ENCODE assay signal across 16 cellular contexts in the genomic region with DNA sequence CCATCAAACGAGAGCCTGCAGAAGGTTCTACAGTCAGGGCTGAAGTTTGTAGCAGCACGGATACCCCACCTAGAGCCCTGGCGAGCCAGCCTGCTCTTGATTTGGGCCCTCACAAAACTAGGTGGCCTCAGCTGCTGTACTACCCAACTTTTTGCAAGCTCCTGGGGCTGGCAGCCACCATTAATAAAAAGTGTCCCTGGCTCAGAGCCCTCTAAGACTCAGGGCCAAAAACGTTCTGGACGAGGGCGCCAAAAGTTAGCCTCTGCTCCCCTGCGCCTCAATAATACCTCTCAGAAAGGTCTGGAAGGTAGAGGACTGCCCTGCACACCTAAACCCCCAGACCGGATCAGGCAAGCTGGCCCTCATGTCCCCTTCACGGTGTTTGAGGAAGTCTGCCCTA. TPM values are rescaled to one million over a fixed set of nuclear protein-coding genes. Genes with fewer than 3 reads are reported as not detected.
DNase-seq lines count a peak whose midpoint lies in the region; ATAC-seq and TF ChIP-seq lines count a peak whose summit lies in the region.
"Had no signal": no experiment of that assay in that cellular context is flagged by ENCODE, and none has a peak within 500 bp of the region (broad histone marks: within the 10 kb centered on the region; RNA-seq: fewer than 3 reads in every experiment).

No MANE protein-coding gene starts in this region.

- H3K4me1 ChIP-seq in right cardiac atrium (ENCODE audit: control insufficient read depth, insufficient read depth, low read length) (no peaks in the 10 kb centered on the region), gastrocnemius medialis (no peaks in the 10 kb centered on the region)

- no peak for DNase-seq in Right ventricle myocardium superior
- no peak for DNase-seq in right cardiac atrium
- DNase-seq in RWPE1 (ENCODE audit: low spot score) = no peak
- no peak for DNase-seq in erythroblast (lab: John Stamatoyannopoulos, UW)
- DNase-seq in NCI-H69 (lab: John Stamatoyannopoulos, UW) = no peak
- no peak for DNase-seq in gastrocnemius medialis
- no peak for DNase-seq in SIG-M5 treated with dmso at 0.1 percent for 504 hours (lab: John Stamatoyannopoulos, UW; ENCODE audit: unreplicated experiment)
- DNase-seq: C1 segment of cervical spinal cord; Calu3; CD4-positive, alpha-beta T cell; DMS 273 treated with DMSO at 0.1 percent for 48 hours; DMS79 had no signal

- H3K4me3 Mint-ChIP-seq in stimulated activated memory B cell treated with anti-CD40 and anti-IgM and Interleukin-4, amounts not matched to agents 10 μg/mL and 1 μg/mL and 100 μg/mL, for 72 hours = no peak overlapping the region
- H3K4me3 Mint-ChIP-seq: B cell; CD4-positive, alpha-beta T cell; GM23338; H9 had no signal

- peak; percentile 52 for ATAC-seq in Right ventricle myocardium superior (ENCODE audit: poor library complexity)
- no peak for ATAC-seq in right cardiac atrium
- ATAC-seq in stimulated activated memory B cell treated with anti-CD40 and anti-IgM and Interleukin-4, amounts not matched to agents 10 μg/mL and 1 μg/mL and 100 μg/mL, for 72 hours = no peak
- ATAC-seq in gastrocnemius medialis = no peak

- H3K27ac Mint-ChIP-seq in stimulated activated memory B cell treated with anti-CD40 and anti-IgM and Interleukin-4, amounts not matched to agents 10 μg/mL and 1 μg/mL and 100 μg/mL, for 72 hours = peak overlapping the region; percentile 9
- H3K27ac Mint-ChIP-seq: B cell; CD4-positive, alpha-beta T cell; GM23338 had no signal

- H3K9me3 ChIP-seq in right cardiac atrium (ENCODE audit: control insufficient read depth, low read length) (no peaks in the 10 kb centered on the region), gastrocnemius medialis (no peaks in the 10 kb centered on the region)

- in situ Hi-C loops in gastrocnemius medialis (cut with MboI; ENCODE audit: low sequenced_read_pairs in 4 of 4) = loop anchor here in 2 of 4 donors (5.0 to 10.0 kb wide), 2 partner anchors 72 to 74 kb away; no protein-coding TSS in a partner anchor

- H3K9me3 Mint-ChIP-seq in stimulated activated memory B cell treated with anti-CD40 and anti-IgM and Interleukin-4, amounts not matched to agents 10 μg/mL and 1 μg/mL and 100 μg/mL, for 72 hours = no peaks in the 10 kb centered on the region
- H3K9me3 Mint-ChIP-seq: CD4-positive, alpha-beta T cell; GM23338; H9 had no signal

- H3K27ac ChIP-seq in right cardiac atrium (ENCODE audit: low read length) (no peak overlapping the region), RWPE1 (peak overlapping the region; percentile 44), gastrocnemius medialis (no peak overlapping the region)

- intact Hi-C loops in Right ventricle myocardium superior (cut with DNase I) = no loop called here
- intact Hi-C loops in right cardiac atrium (cut with DNase I) = loop anchor here in 3 of 4 donors (2.0 to 5.0 kb wide), 2 partner anchors 74 kb away; no protein-coding TSS in a partner anchor
- intact Hi-C loops in gastrocnemius medialis (cut with DNase I; ENCODE audit: low total_unique reads) = no loop called here

- POLR2A ChIA-PET in RWPE1 (lab: Yijun Ruan, JAX; ENCODE audit: low non-redundant PET) = no interaction called here

- CTCF ChIA-PET in RWPE1 (lab: Yijun Ruan, JAX) = interaction anchor here (0.6 to 1.7 kb wide), 4 partner anchors 19 to 204 kb away, joined by 3 to 13 read pairs (median 5); no protein-coding TSS in a partner anchor

- TF ChIP-seq POLR2A in erythroblast (IDR thresholded peaks at IDR 0.05; ENCODE audit: low read length) = peak; percentile 7
- no peak for TF ChIP-seq POLR2A in gastrocnemius medialis (IDR thresholded peaks at IDR 0.05)

- peaks cover 42% of the 10 kb centered on the region for H3K36me3 Mint-ChIP-seq in stimulated activated memory B cell treated with anti-CD40 and anti-IgM and Interleukin-4, amounts not matched to agents 10 μg/mL and 1 μg/mL and 100 μg/mL, for 72 hours

- H3K4me1 Mint-ChIP-seq in stimulated activated memory B cell treated with anti-CD40 and anti-IgM and Interleukin-4, amounts not matched to agents 10 μg/mL and 1 μg/mL and 100 μg/mL, for 72 hours = peaks cover 15% of the 10 kb centered on the region
- H3K4me1 Mint-ChIP-seq: H9 had no signal

- H3K27me3 Mint-ChIP-seq in stimulated activated memory B cell treated with anti-CD40 and anti-IgM and Interleukin-4, amounts not matched to agents 10 μg/mL and 1 μg/mL and 100 μg/mL, for 72 hours = no peaks in the 10 kb centered on the region
- H3K27me3 Mint-ChIP-seq: B cell; CD4-positive, alpha-beta T cell had no signal

- TF ChIP-seq CTCF in RWPE1 (conservative IDR thresholded peaks at IDR 0.05; ENCODE audit: low read depth) (no peak), gastrocnemius medialis (IDR thresholded peaks at IDR 0.05 in 4 of 5, conservative IDR thresholded peaks at IDR 0.05 in 1 of 5) (no peak)

- H3K4me3 ChIP-seq in right cardiac atrium (ENCODE audit: low read length) (no peak overlapping the region), gastrocnemius medialis (no peak overlapping the region)
- H3K4me3 ChIP-seq: GM23338 had no signal

- 77% methylated on average over 9 of the region's 9 CpGs for WGBS in right cardiac atrium

- H3K27me3 ChIP-seq in right cardiac atrium (ENCODE audit: control insufficient read depth, insufficient read depth) (no peaks in the 10 kb centered on the region), gastrocnemius medialis (no peaks in the 10 kb centered on the region)

- no peaks in the 10 kb centered on the region for H3K36me3 ChIP-seq in gastrocnemius medialis

RNA-seq across cellular contexts. Expression of a gene that starts 8.9 kb away (rescaled TPM):
- 359 TPM for total RNA-seq in Right ventricle myocardium superior
- total RNA-seq in right cardiac atrium = 100 to 1,000 TPM; 355 to 443 (median 395) TPM
- polyA plus RNA-seq in right cardiac atrium = 764 TPM
- 100 to 1,000 TPM; 341 to 464 (median 358) TPM for total RNA-seq in gastrocnemius medialis

RNA-seq across cellular contexts. Expression of a gene that starts 13.0 kb away (rescaled TPM):
- total RNA-seq in Right ventricle myocardium superior (37.0 TPM), right cardiac atrium (10 to 100 TPM; 28.9 to 44.3 (median 38.1) TPM), gastrocnemius medialis (10 to 100 TPM; 43.4 to 51.0 (median 46.0) TPM)
- 37.3 TPM for polyA plus RNA-seq in right cardiac atrium

RNA-seq across cellular contexts. Expression of a gene that starts 18.3 kb away (rescaled TPM):
- total RNA-seq in Right ventricle myocardium superior = 0.81 TPM
- 1 to 10 TPM in 1 of 4 donors, under 1 TPM in 3; 0.23 to 1.2 (median 0.40) TPM for total RNA-seq in right cardiac atrium
- polyA plus RNA-seq in right cardiac atrium = 0.11 TPM
- under 1 TPM in 3 of 4 donors, not detected in 1; 0.20 to 0.44 (median 0.24) TPM for total RNA-seq in gastrocnemius medialis

RNA-seq across cellular contexts. Expression of a gene that starts 35.0 kb away (rescaled TPM):
- total RNA-seq in Right ventricle myocardium superior (40.9 TPM), right cardiac atrium (10 to 100 TPM; 30.5 to 48.9 (median 40.0) TPM), gastrocnemius medialis (10 to 100 TPM; 30.5 to 47.9 (median 38.5) TPM)
- polyA plus RNA-seq in right cardiac atrium = 31.3 TPM

RNA-seq across cellular contexts. Expression of a gene that starts 49.7 kb away (rescaled TPM):
- not detected for total RNA-seq in Right ventricle myocardium superior
- total RNA-seq in right cardiac atrium = not detected
- polyA plus RNA-seq in right cardiac atrium = not detected
- not detected for total RNA-seq in gastrocnemius medialis
- total RNA-seq: B cell, Calu3, H9 had no signal
- polyA plus RNA-seq: GM23338 had no signal

Comparison
In these comparisons a context has a peak if more than half of its experiments do, and no peak if none do; other contexts are left out.
1. intact Hi-C loops: an anchor here in right cardiac atrium (2.0 to 5.0 kb wide); none called in Right ventricle myocardium superior and gastrocnemius medialis.